ENCODE assay signal across 1 cellular context in genomic region chr10:4048245-4048864, GRCh38.
TF ChIP-seq lines count a peak whose summit lies in the region.

No MANE protein-coding gene starts in this region.

TF ChIP-seq in SK-N-SH, 30 proteins besides CTCF, POLR2A, EP300 and RAD21 (continued from another document):
- TF ChIP-seq PBX3 (IDR thresholded peaks at IDR 0.05) (no peak), RFX5 (IDR thresholded peaks at IDR 0.05; ENCODE audit: low read length) (no peak)
